8 cellular contexts compared by ENCODE assay signal in genomic region chr19:10430505-10431253, GRCh38. TPM values are rescaled to one million over a fixed set of nuclear protein-coding genes. Genes with fewer than 3 reads are reported as not detected.
DNase-seq lines count a peak whose midpoint lies in the region; ATAC-seq and TF ChIP-seq lines count a peak whose summit lies in the region.

No MANE protein-coding gene starts in this region.

- H3K27ac Mint-ChIP-seq in activated T-helper 2 cell treated with anti-CD3 and anti-CD28 coated beads, Interferon-gamma antibody, Interleukin-2, Interleukin-4, amounts not matched to agents 10 μg/mL and 5 μg/mL and 100 μg/mL, durations not matched to agents 14 hours and 24 hours and 36 hours, result peak overlapping the region; percentile 94
- peak overlapping the region; percentile 95 for H3K27ac Mint-ChIP-seq in stimulated activated naive B cell treated with anti-CD40 and anti-IgM and Interleukin-4, amounts not matched to agents 10 μg/mL and 1 μg/mL and 100 μg/mL, for 72 hours

- H3K36me3 ChIP-seq in H7 (replicated peaks; ENCODE audit: control insufficient read depth, insufficient read depth, low read length), result no peaks in the 10 kb centered on the region

- H3K4me3 ChIP-seq in AG09309 (ENCODE audit: control insufficient read depth, low read depth, low read length) (peak overlapping the region; percentile 64), H7 (ENCODE audit: insufficient read depth, low read depth, low read length) (peak overlapping the region; percentile 34), iPS-18c (ENCODE audit: insufficient read depth, low read depth, low read length) (peak overlapping the region; percentile 40; the same call in 1 of the 2 replicates)

- TF ChIP-seq CTCF in AG09309 (IDR thresholded peaks at IDR 0.05; ENCODE audit: control insufficient read depth, insufficient read depth, low read depth, low read length, missing control alignments), result no peak

- H3K27me3 ChIP-seq in H7 (ENCODE audit: control insufficient read depth, insufficient read depth, low read length), result peaks cover 56% of the 10 kb centered on the region

- peaks cover 1% of the 10 kb centered on the region for H3K27me3 Mint-ChIP-seq in activated T-helper 2 cell treated with anti-CD3 and anti-CD28 coated beads, Interferon-gamma antibody, Interleukin-2, Interleukin-4, amounts not matched to agents 10 μg/mL and 5 μg/mL and 100 μg/mL, durations not matched to agents 14 hours and 24 hours and 36 hours (ENCODE audit: low read depth)
- peaks cover 0 to 13% of the 10 kb centered on the region in 2 donors for H3K27me3 Mint-ChIP-seq in stimulated activated naive B cell treated with anti-CD40 and anti-IgM and Interleukin-4, amounts not matched to agents 10 μg/mL and 1 μg/mL and 100 μg/mL, for 72 hours

- peak; percentile 24 for ATAC-seq in stimulated activated naive B cell treated with anti-CD40 and anti-IgM and Interleukin-4, amounts not matched to agents 10 μg/mL and 1 μg/mL and 100 μg/mL, for 72 hours (replicated peaks)

- peaks cover 68% of the 10 kb centered on the region for H3K4me1 Mint-ChIP-seq in activated T-helper 2 cell treated with anti-CD3 and anti-CD28 coated beads, Interferon-gamma antibody, Interleukin-2, Interleukin-4, amounts not matched to agents 10 μg/mL and 5 μg/mL and 100 μg/mL, durations not matched to agents 14 hours and 24 hours and 36 hours (ENCODE audit: low read depth)
- peaks cover 52 to 87% of the 10 kb centered on the region in 2 donors for H3K4me1 Mint-ChIP-seq in stimulated activated naive B cell treated with anti-CD40 and anti-IgM and Interleukin-4, amounts not matched to agents 10 μg/mL and 1 μg/mL and 100 μg/mL, for 72 hours

- DNase-seq in AG09309 (ENCODE audit: low read depth), result no peak
- peak; percentile 87 for DNase-seq in H7
- DNase-seq in activated T-helper 2 cell treated with anti-CD3 and anti-CD28 coated beads, Interferon-gamma antibody, Interleukin-2, Interleukin-4, amounts not matched to agents 10 μg/mL and 5 μg/mL and 100 μg/mL, durations not matched to agents 14 hours and 24 hours and 36 hours (ENCODE audit: low spot score), result no peak
- DNase-seq in stimulated activated naive B cell treated with anti-CD40 and anti-IgM and Interleukin-4, amounts not matched to agents 10 μg/mL and 1 μg/mL and 100 μg/mL, for 72 hours, result no peak
- DNase-seq in NCI-H128 (lab: John Stamatoyannopoulos, UW; ENCODE audit: unreplicated experiment), result no peak
- DNase-seq in NCI-H446 (lab: John Stamatoyannopoulos, UW), result no peak
- DNase-seq in activated CD4-positive, CD25-positive, alpha-beta regulatory T cell treated with anti-CD3 and anti-CD28 coated beads, Interleukin-2, amount 50 U/mL, for 72 hours, result no peak

- peak overlapping the region; percentile 88 for H3K4me3 Mint-ChIP-seq in activated T-helper 2 cell treated with anti-CD3 and anti-CD28 coated beads, Interferon-gamma antibody, Interleukin-2, Interleukin-4, amounts not matched to agents 10 μg/mL and 5 μg/mL and 100 μg/mL, durations not matched to agents 14 hours and 24 hours and 36 hours (ENCODE audit: low read depth)
- H3K4me3 Mint-ChIP-seq in stimulated activated naive B cell treated with anti-CD40 and anti-IgM and Interleukin-4, amounts not matched to agents 10 μg/mL and 1 μg/mL and 100 μg/mL, for 72 hours, result peak overlapping the region; percentile 85 to 93

- H3K9me3 Mint-ChIP-seq in activated T-helper 2 cell treated with anti-CD3 and anti-CD28 coated beads, Interferon-gamma antibody, Interleukin-2, Interleukin-4, amounts not matched to agents 10 μg/mL and 5 μg/mL and 100 μg/mL, durations not matched to agents 14 hours and 24 hours and 36 hours, result no peaks in the 10 kb centered on the region
- peaks cover 0 to 4% of the 10 kb centered on the region in 2 donors for H3K9me3 Mint-ChIP-seq in stimulated activated naive B cell treated with anti-CD40 and anti-IgM and Interleukin-4, amounts not matched to agents 10 μg/mL and 1 μg/mL and 100 μg/mL, for 72 hours

- intact Hi-C loops in activated T-helper 2 cell treated with anti-CD3 and anti-CD28 coated beads, Interferon-gamma antibody, Interleukin-2, Interleukin-4, amounts not matched to agents 10 μg/mL and 5 μg/mL and 100 μg/mL, durations not matched to agents 14 hours and 24 hours and 36 hours (cut with micrococcal nuclease), result no loop called here

- H3K36me3 Mint-ChIP-seq in activated T-helper 2 cell treated with anti-CD3 and anti-CD28 coated beads, Interferon-gamma antibody, Interleukin-2, Interleukin-4, amounts not matched to agents 10 μg/mL and 5 μg/mL and 100 μg/mL, durations not matched to agents 14 hours and 24 hours and 36 hours (ENCODE audit: low read depth), result peaks cover 51% of the 10 kb centered on the region
- H3K36me3 Mint-ChIP-seq in stimulated activated naive B cell treated with anti-CD40 and anti-IgM and Interleukin-4, amounts not matched to agents 10 μg/mL and 1 μg/mL and 100 μg/mL, for 72 hours, result peaks cover 0 to 34% of the 10 kb centered on the region in 2 donors

- peaks cover 6% of the 10 kb centered on the region for H3K9me3 ChIP-seq in iPS-18c (ENCODE audit: control insufficient read depth, insufficient read depth, low read length)

RNA-seq across cellular contexts. Expression of gene PDE4A, which starts 10.3 kb away (rescaled TPM):
- 2.3 and 2.6 TPM in 2 replicates for total RNA-seq in H7 (2014; rRNA removed; shearing (Covaris generic))
- total RNA-seq in activated T-helper 2 cell treated with anti-CD3 and anti-CD28 coated beads, Interferon-gamma antibody, Interleukin-2, Interleukin-4, amounts not matched to agents 10 μg/mL and 5 μg/mL and 100 μg/mL, durations not matched to agents 14 hours and 24 hours and 36 hours, result 105 TPM in 2 replicates

RNA-seq across cellular contexts. Expression of gene CDC37, which starts 27.3 kb away (rescaled TPM):
- 226 and 254 TPM in 2 replicates for total RNA-seq in H7 (2014; rRNA removed; shearing (Covaris generic))
- total RNA-seq in activated T-helper 2 cell treated with anti-CD3 and anti-CD28 coated beads, Interferon-gamma antibody, Interleukin-2, Interleukin-4, amounts not matched to agents 10 μg/mL and 5 μg/mL and 100 μg/mL, durations not matched to agents 14 hours and 24 hours and 36 hours, result 285 and 300 TPM in 2 replicates

RNA-seq across cellular contexts. Expression of gene TYK2, which starts 50.3 kb away (rescaled TPM):
- total RNA-seq in H7 (2014; rRNA removed; shearing (Covaris generic)), result 48.0 and 48.3 TPM in 2 replicates
- total RNA-seq in activated T-helper 2 cell treated with anti-CD3 and anti-CD28 coated beads, Interferon-gamma antibody, Interleukin-2, Interleukin-4, amounts not matched to agents 10 μg/mL and 5 μg/mL and 100 μg/mL, durations not matched to agents 14 hours and 24 hours and 36 hours, result 250 TPM in 2 replicates

Comparison
In these comparisons a context has a peak if more than half of its experiments do, and no peak if none do; other contexts are left out.
1. RNA of gene PDE4A, which starts 10.3 kb away (total RNA-seq): 105 TPM in activated T-helper 2 cell treated with anti-CD3 and anti-CD28 coated beads, Interferon-gamma antibody, Interleukin-2, Interleukin-4, amounts not matched to agents 10 μg/mL and 5 μg/mL and 100 μg/mL, durations not matched to agents 14 hours and 24 hours and 36 hours; 2.3 to 2.6 TPM in H7; every median in the first group is over 10 times any median in the second.
2. Peak in every context shown above with its lines, with median percentiles within 50 percentile points of each other: H3K4me3 ChIP-seq.